Comparison of ENCODE assay signal across 8 cellular contexts in genomic region chr11:3498356-3498755, GRCh38.
DNase-seq lines count a peak whose midpoint lies in the region; ATAC-seq and TF ChIP-seq lines count a peak whose summit lies in the region.
"Not testable (repeated sequence)": the region's sequence is repeated elsewhere in the genome, so short reads cannot be mapped to it uniquely, and the experiment has no call there.

No MANE protein-coding gene starts in this region.

- TF ChIP-seq EP300 in stomach (IDR thresholded peaks at IDR 0.05), result not testable (repeated sequence)

- peaks cover 51% of the 10 kb centered on the region for H3K9me3 ChIP-seq in endodermal cell (ENCODE audit: control insufficient read depth, low read length)
- H3K9me3 ChIP-seq in stomach, result not testable (repeated sequence)

- H3K9ac ChIP-seq in endodermal cell (ENCODE audit: extremely low read depth, low read length, poor library complexity, severe bottlenecking), result not testable (repeated sequence)

- H3K4me3 Mint-ChIP-seq in activated CD4-positive, alpha-beta T cell treated with anti-CD3 and anti-CD28 coated beads for 36 hours; endodermal cell: not testable (repeated sequence)

- H3K36me3 Mint-ChIP-seq in activated CD4-positive, alpha-beta T cell treated with anti-CD3 and anti-CD28 coated beads for 36 hours (ENCODE audit: low read depth), result not testable (repeated sequence)
- H3K36me3 Mint-ChIP-seq in endodermal cell (ENCODE audit: low read depth), result peaks cover 44% of the 10 kb centered on the region

- in situ Hi-C loops in Caki2 (cut with HindIII; ENCODE audit: low pct_unique_long_range_greater_than_20kb, low sequenced_read_pairs), result not testable (repeated sequence)

- H3K36me3 ChIP-seq in endodermal cell (ENCODE audit: control insufficient read depth, insufficient read depth, low read length), result peaks cover 26% of the 10 kb centered on the region
- not testable (repeated sequence) for H3K36me3 ChIP-seq in stomach

- not testable (repeated sequence) for H3K4me1 Mint-ChIP-seq in activated CD4-positive, alpha-beta T cell treated with anti-CD3 and anti-CD28 coated beads for 36 hours; endodermal cell

- CTCF ChIA-PET in activated CD4-positive, alpha-beta T cell treated with anti-CD3 and anti-CD28 coated beads for 36 hours (lab: Charles Lee), result not testable (repeated sequence)

- H3K27me3 ChIP-seq in endodermal cell (ENCODE audit: control insufficient read depth, insufficient read depth, low read length, poor library complexity, severe bottlenecking); stomach: not testable (repeated sequence)

- not testable (repeated sequence) for H3K9me3 Mint-ChIP-seq in activated CD4-positive, alpha-beta T cell treated with anti-CD3 and anti-CD28 coated beads for 36 hours (ENCODE audit: low read depth)
- peaks cover 52% of the 10 kb centered on the region for H3K9me3 Mint-ChIP-seq in endodermal cell

- DNase-seq in Caki2 (ENCODE audit: low read depth), result peak; percentile 28
- peak; percentile 55 for DNase-seq in HT-29 (ENCODE audit: low spot score)
- DNase-seq in NCI-H2227 (lab: John Stamatoyannopoulos, UW; ENCODE audit: unreplicated experiment), result peak; percentile 25
- peak; percentile 56 for DNase-seq in OCI-M1 (lab: John Stamatoyannopoulos, UW)
- DNase-seq in activated CD4-positive, alpha-beta T cell treated with anti-CD3 and anti-CD28 coated beads for 36 hours, result peak; percentile 31
- DNase-seq in activated effector memory CD4-positive, alpha-beta T cell treated with anti-CD3 and anti-CD28 coated beads, Interleukin-2, amount 50 U/mL, for 16 hours, result peak; percentile 71
- peak; percentile 67 for DNase-seq in endodermal cell
- DNase-seq in stomach, result peak; percentile 28

- not testable (repeated sequence) for TF ChIP-seq CTCF in endodermal cell (conservative IDR thresholded peaks at IDR 0.05); stomach (IDR thresholded peaks at IDR 0.05)

- 80 to 92% methylated on average over 1 to 4 of the region's 4 CpGs for whole genome bisulfite sequencing in endodermal cell (ENCODE audit: insufficient coverage in 1 of 2, insufficient read length in 1 of 2), 2 experiments
- WGBS in stomach, 5 donors, result 40 to 69% (median 47%) methylated on average over 3 to 4 of the region's 4 CpGs

- not testable (repeated sequence) for H3K27ac Mint-ChIP-seq in activated CD4-positive, alpha-beta T cell treated with anti-CD3 and anti-CD28 coated beads for 36 hours; endodermal cell

- intact Hi-C loops in activated CD4-positive, alpha-beta T cell treated with anti-CD3 and anti-CD28 coated beads for 36 hours (cut with DNase I, micrococcal nuclease); stomach (cut with DNase I; ENCODE audit: low total_unique reads): not testable (repeated sequence)

- peak overlapping the region; percentile 23 for H3K4me3 ChIP-seq in endodermal cell (ENCODE audit: low read length)
- not testable (repeated sequence) for H3K4me3 ChIP-seq in stomach

- POLR2A ChIA-PET in activated CD4-positive, alpha-beta T cell treated with anti-CD3 and anti-CD28 coated beads for 36 hours (lab: Charles Lee), result not testable (repeated sequence)

- not testable (repeated sequence) for TF ChIP-seq POLR2A in stomach (IDR thresholded peaks at IDR 0.05)

- not testable (repeated sequence) for ATAC-seq in activated CD4-positive, alpha-beta T cell treated with anti-CD3 and anti-CD28 coated beads for 36 hours

- not testable (repeated sequence) for H3K4me1 ChIP-seq in endodermal cell (ENCODE audit: control insufficient read depth, insufficient read depth, low read length); stomach

- not testable (repeated sequence) for H3K27me3 Mint-ChIP-seq in activated CD4-positive, alpha-beta T cell treated with anti-CD3 and anti-CD28 coated beads for 36 hours; endodermal cell (ENCODE audit: insufficient read depth)

- H3K27ac ChIP-seq in endodermal cell (ENCODE audit: low read depth, low read length); stomach: not testable (repeated sequence)
